20 cellular contexts compared by ENCODE assay signal in genomic region chr1:104699433-104699832, GRCh38.
DNase-seq lines count a peak whose midpoint lies in the region; ATAC-seq and TF ChIP-seq lines count a peak whose summit lies in the region.
"Had no signal": no experiment of that assay in that cellular context is flagged by ENCODE, and none has a peak within 500 bp of the region (broad histone marks: within the 10 kb centered on the region; RNA-seq: fewer than 3 reads in every experiment).

No MANE protein-coding gene starts in this region.

- H3K4me1 ChIP-seq in psoas muscle: no peaks in the 10 kb centered on the region

- WGBS in psoas muscle, 3 donors: 71 to 84% (median 78%) methylated on average over 1 of the region's 1 CpG

- intact Hi-C loops in psoas muscle (cut with DNase I): no loop called here

- no peak overlapping the region for H3K27ac ChIP-seq in psoas muscle
- H3K27ac ChIP-seq: HL-60 had no signal

- TF ChIP-seq CTCF in psoas muscle (IDR thresholded peaks at IDR 0.05): no peak

- H3K4me3 ChIP-seq in psoas muscle: no peak overlapping the region
- H3K4me3 ChIP-seq: K562 had no signal

- no peaks in the 10 kb centered on the region for H3K27me3 ChIP-seq in psoas muscle (ENCODE audit: insufficient read depth in 3 of 3, low read length in 2 of 3)

- peak; percentile 79 for ATAC-seq in GM18870 (IDR thresholded peaks at IDR 0.05; ENCODE audit: unreplicated experiment)
- peak; percentile 45 for ATAC-seq in HG02763 (IDR thresholded peaks at IDR 0.05; ENCODE audit: unreplicated experiment)
- ATAC-seq in HG03521 (IDR thresholded peaks at IDR 0.05; ENCODE audit: unreplicated experiment): peak; percentile 48
- ATAC-seq in psoas muscle: no peak
- ATAC-seq: HepG2, K562 had no signal

- DNase-seq in psoas muscle: no peak
- no peak for DNase-seq in DMS79 (lab: John Stamatoyannopoulos, UW)
- no peak for DNase-seq in hypothalamus (lab: John Stamatoyannopoulos, UW)
- DNase-seq in superior temporal gyrus (ENCODE audit: extremely low spot score): no peak
- DNase-seq: CD4-positive, CD25-positive, alpha-beta regulatory T cell; COR-L47; DMS79 treated with DMSO at 0.1 percent for 48 hours; MM.1S; NCI-H1048; NCI-H1417 treated with DMSO at 0.1 percent for 48 hours; NCI-H187; NCI-H446; NCI-H526; Right ventricle myocardium superior had no signal

- H3K36me3 ChIP-seq in psoas muscle (ENCODE audit: insufficient read depth in 1 of 2, low read depth in 1 of 2): no peaks in the 10 kb centered on the region

- H3K9me3 ChIP-seq in psoas muscle: no peaks in the 10 kb centered on the region

Comparison
In these comparisons a context has a peak if more than half of its experiments do, and no peak if none do; other contexts are left out.
1. ATAC-seq: peak in GM18870 (single experiment), HG02763 (single experiment) and HG03521 (single experiment); none in psoas muscle (0 of 4).